In the genomic region with DNA sequence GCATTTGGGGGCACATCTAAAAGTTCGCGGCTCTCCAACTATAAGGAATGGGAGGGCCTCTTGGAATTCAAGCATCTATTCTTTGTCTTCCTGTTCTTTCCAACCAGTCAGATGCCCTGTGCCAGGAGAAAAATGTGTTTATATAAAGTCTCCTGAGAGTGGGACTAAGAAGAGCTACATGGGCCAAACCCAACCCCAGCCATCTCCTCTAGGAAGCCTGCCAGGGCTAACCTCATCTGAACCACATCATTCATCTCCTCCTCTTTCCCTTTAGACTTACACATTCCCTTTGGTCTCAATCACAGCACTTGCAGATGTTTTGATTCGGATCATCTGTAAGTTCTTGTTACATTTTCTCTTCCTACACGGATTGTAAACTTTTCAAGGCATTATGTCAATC, we compare ENCODE assay signal across 16 cellular contexts.
DNase-seq lines count a peak whose midpoint lies in the region; ATAC-seq and TF ChIP-seq lines count a peak whose summit lies in the region.
"Had no signal": no experiment of that assay in that cellular context is flagged by ENCODE, and none has a peak within 500 bp of the region (broad histone marks: within the 10 kb centered on the region; RNA-seq: fewer than 3 reads in every experiment).

No MANE protein-coding gene starts in this region.

- no peaks in the 10 kb centered on the region for H3K36me3 ChIP-seq in neural progenitor cell
- no peaks in the 10 kb centered on the region for H3K36me3 ChIP-seq in testis (ENCODE audit: low read depth, missing control alignments)
- H3K36me3 ChIP-seq: adrenal gland had no signal

- no peak for TF ChIP-seq POLR2A in testis (IDR thresholded peaks at IDR 0.05)

- H4K20me1 ChIP-seq in neural progenitor cell (ENCODE audit: low read depth), result no peaks in the 10 kb centered on the region

- H3K4me1 ChIP-seq in neural progenitor cell (peaks cover 5% of the 10 kb centered on the region), testis (no peaks in the 10 kb centered on the region)
- H3K4me1 ChIP-seq: adrenal gland had no signal

- intact Hi-C loops in testis (cut with DNase I; ENCODE audit: low total_unique reads), result no loop called here
- intact Hi-C loops in CD4-positive, alpha-beta T cell (cut with DNase I, micrococcal nuclease), result no loop called here

- H3K27ac ChIP-seq in neural progenitor cell (no peak overlapping the region), testis (no peak overlapping the region)
- H3K27ac ChIP-seq in CD4-positive, alpha-beta T cell (ENCODE audit: low read depth, low read length), result no peak overlapping the region
- H3K27ac ChIP-seq: adrenal gland had no signal

- no peaks in the 10 kb centered on the region for H3K27me3 Mint-ChIP-seq in osteocyte (ENCODE audit: unreplicated experiment)
- no peaks in the 10 kb centered on the region for H3K27me3 Mint-ChIP-seq in neural progenitor cell (ENCODE audit: insufficient read depth, low read depth)
- peaks cover 11% of the 10 kb centered on the region for H3K27me3 Mint-ChIP-seq in CD4-positive, alpha-beta T cell

- POLR2A ChIA-PET in CD4-positive, alpha-beta T cell (lab: Charles Lee), result no interaction called here

- 80 to 91% methylated on average over 4 of the region's 4 CpGs for WGBS in testis, 2 donors

- H3K36me3 Mint-ChIP-seq in osteocyte (ENCODE audit: unreplicated experiment), result no peaks in the 10 kb centered on the region
- peaks cover 3% of the 10 kb centered on the region for H3K36me3 Mint-ChIP-seq in neural progenitor cell
- no peaks in the 10 kb centered on the region for H3K36me3 Mint-ChIP-seq in CD4-positive, alpha-beta T cell (ENCODE audit: low read depth)
- H3K36me3 Mint-ChIP-seq: CD14-positive monocyte, T-cell had no signal

- CTCF ChIA-PET in CD4-positive, alpha-beta T cell (lab: Charles Lee), result no interaction called here

- no peak for TF ChIP-seq CTCF in WI38 (IDR thresholded peaks at IDR 0.05; ENCODE audit: low read depth, low read length)
- no peak for TF ChIP-seq CTCF in fibroblast of pulmonary artery (IDR thresholded peaks at IDR 0.05; ENCODE audit: low read length, missing control alignments)
- no peak for TF ChIP-seq CTCF in osteocyte (IDR thresholded peaks at IDR 0.05)
- TF ChIP-seq CTCF in neural progenitor cell (IDR thresholded peaks at IDR 0.05), result no peak
- no peak for TF ChIP-seq CTCF in testis (IDR thresholded peaks at IDR 0.05)
- no peak for TF ChIP-seq CTCF in CD4-positive, alpha-beta T cell (IDR thresholded peaks at IDR 0.05)

- H3K27ac Mint-ChIP-seq in osteocyte (ENCODE audit: unreplicated experiment) (peak overlapping the region; percentile 84), neural progenitor cell (no peak overlapping the region)
- H3K27ac Mint-ChIP-seq in CD4-positive, alpha-beta T cell, result no peak overlapping the region
- H3K27ac Mint-ChIP-seq: T-cell had no signal

- H3K9me3 Mint-ChIP-seq in osteocyte (ENCODE audit: unreplicated experiment), result no peaks in the 10 kb centered on the region
- peaks cover 3% of the 10 kb centered on the region for H3K9me3 Mint-ChIP-seq in neural progenitor cell
- no peaks in the 10 kb centered on the region for H3K9me3 Mint-ChIP-seq in CD4-positive, alpha-beta T cell
- H3K9me3 Mint-ChIP-seq: CD14-positive monocyte, T-cell had no signal

- no peak overlapping the region for H3K4me2 ChIP-seq in neural progenitor cell

- no peak overlapping the region for H3K9ac ChIP-seq in neural progenitor cell

- ATAC-seq in CD4-positive, alpha-beta T cell (ENCODE audit: poor library complexity), result no peak
- ATAC-seq in GM21723 (IDR thresholded peaks at IDR 0.05; ENCODE audit: unreplicated experiment), result no peak
- ATAC-seq: PC-3, T-cell had no signal

- DNase-seq in EL, result peak; percentile 51
- DNase-seq in fibroblast of pulmonary artery (ENCODE audit: low read depth), result peak; percentile 75
- DNase-seq in osteocyte (ENCODE audit: extremely low spot score, unreplicated experiment), result no peak
- DNase-seq in neural progenitor cell (ENCODE audit: low spot score), result no peak
- DNase-seq in testis, result no peak
- DNase-seq in CD4-positive, alpha-beta T cell, result no peak
- DNase-seq: activated CD4-positive, alpha-beta T cell treated with anti-CD3 and anti-CD28 coated beads for 1 hour; adrenal gland; midbrain; NCI-H1417 treated with DMSO at 0.1 percent for 48 hours; PC-3; stimulated activated CD4-positive, alpha-beta T cell treated with anti-CD3 and anti-CD28 coated beads, Interleukin-2, amount 100 ng/mL, for 24 hours; T-cell had no signal

- H3K79me2 ChIP-seq in neural progenitor cell (ENCODE audit: low read depth), result no peaks in the 10 kb centered on the region

- H3F3A ChIP-seq in neural progenitor cell (ENCODE audit: low read depth), result no peaks in the 10 kb centered on the region

- H3K4me1 Mint-ChIP-seq in osteocyte (ENCODE audit: unreplicated experiment) (peaks cover 57% of the 10 kb centered on the region), neural progenitor cell (peaks cover 22% of the 10 kb centered on the region)
- H3K4me1 Mint-ChIP-seq in CD4-positive, alpha-beta T cell (ENCODE audit: low read depth), result no peaks in the 10 kb centered on the region
- H3K4me1 Mint-ChIP-seq: CD14-positive monocyte, T-cell had no signal

- peak overlapping the region; percentile 51 for H3K4me3 Mint-ChIP-seq in osteocyte (ENCODE audit: unreplicated experiment)
- H3K4me3 Mint-ChIP-seq in neural progenitor cell, result no peak overlapping the region
- H3K4me3 Mint-ChIP-seq in CD4-positive, alpha-beta T cell, result no peak overlapping the region
- H3K4me3 Mint-ChIP-seq: CD14-positive monocyte, T-cell had no signal

- H3K4me3 ChIP-seq in WI38 (ENCODE audit: low read depth, low read length) (peak overlapping the region; percentile 31), fibroblast of pulmonary artery (replicated peaks; ENCODE audit: low read depth, low read length) (no peak overlapping the region), neural progenitor cell (no peak overlapping the region), testis (no peak overlapping the region)
- H3K4me3 ChIP-seq: adrenal gland had no signal

- H2AFZ ChIP-seq in neural progenitor cell (replicated peaks), result no peak overlapping the region

- no peaks in the 10 kb centered on the region for H3K9me3 ChIP-seq in neural progenitor cell (ENCODE audit: low read depth)
- no peaks in the 10 kb centered on the region for H3K9me3 ChIP-seq in testis
- H3K9me3 ChIP-seq in CD4-positive, alpha-beta T cell (ENCODE audit: control insufficient read depth, low read length), result no peaks in the 10 kb centered on the region
- H3K9me3 ChIP-seq: adrenal gland had no signal

- H3K27me3 ChIP-seq in neural progenitor cell (no peaks in the 10 kb centered on the region), testis (no peaks in the 10 kb centered on the region)
- no peaks in the 10 kb centered on the region for H3K27me3 ChIP-seq in CD4-positive, alpha-beta T cell (ENCODE audit: control insufficient read depth, insufficient read depth, low read length)
- H3K27me3 ChIP-seq: adrenal gland had no signal

Comparison
In these comparisons a context has a peak if more than half of its experiments do, and no peak if none do; other contexts are left out.
1. DNase-seq: peak in EL (single experiment) and fibroblast of pulmonary artery (single experiment); none in osteocyte (single experiment), neural progenitor cell (single experiment), testis (single experiment) and CD4-positive, alpha-beta T cell (0 of 10).